ENCODE assay signal across 24 cellular contexts in the genomic region with DNA sequence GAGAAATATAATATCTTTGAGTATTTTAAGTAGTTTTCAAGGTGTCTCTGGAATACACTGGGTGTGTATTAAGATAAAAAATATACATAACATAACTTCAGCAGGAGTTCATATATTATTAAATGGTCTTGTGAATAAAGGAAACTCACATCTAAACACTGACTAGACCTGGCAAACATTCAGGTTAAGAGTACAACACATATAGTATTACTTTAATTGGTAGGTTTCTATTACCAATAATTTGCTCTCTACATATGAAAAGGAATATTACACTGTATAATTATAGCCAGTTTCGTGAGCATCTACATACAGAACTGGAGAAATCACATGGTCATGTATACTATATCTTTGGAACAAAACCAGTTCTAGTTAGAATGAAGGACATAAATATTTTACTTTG. TPM values are rescaled to one million over a fixed set of nuclear protein-coding genes. Genes with fewer than 3 reads are reported as not detected.
"Had no signal": no experiment of that assay in that cellular context is flagged by ENCODE, and none has a peak within 500 bp of the region (broad histone marks: within the 10 kb centered on the region; RNA-seq: fewer than 3 reads in every experiment).

No MANE protein-coding gene starts in this region.

- H3K9me3 ChIP-seq: SK-N-SH had no signal

- ATAC-seq: Panc1, PC-3, T-cell had no signal

- H3K27ac Mint-ChIP-seq: T-cell; T-helper 1 cell treated with Interleukin-12 subunit alpha and Interleukin-12 subunit beta and Interleukin-4 antibody, amounts not matched to agents 30 μg/mL and 1 μg/mL, for 36 hours had no signal

- H3K9me3 Mint-ChIP-seq: T-cell; T-helper 1 cell treated with Interleukin-12 subunit alpha and Interleukin-12 subunit beta and Interleukin-4 antibody, amounts not matched to agents 30 μg/mL and 1 μg/mL, for 36 hours had no signal

- H3K27ac ChIP-seq: RWPE1 had no signal

- H3K27me3 Mint-ChIP-seq: T-cell had no signal

- DNase-seq: KBM-7; MM.1S; NCI-H1092 treated with DMSO at 0.1 percent for 48 hours; NCI-H1436; NCI-H187; NCI-H2029; NCI-H2081 treated with DMSO at 0.1 percent for 48 hours; NCI-H2171 treated with DMSO at 0.1 percent for 48 hours; NCI-H345; NCI-H446 treated with DMSO at 0.1 percent for 48 hours; NCI-H510A treated with DMSO at 0.1 percent for 48 hours; NCI-H526 treated with DMSO at 0.1 percent for 48 hours; NK-92 treated with Interleukin-12 subunit alpha and Interleukin-12 subunit beta, amount 100 ng/mL, for 24 hours; PC-3; SHP77; SK-N-SH; SW 1271; T-cell had no signal

- H3K4me3 Mint-ChIP-seq: T-cell; T-helper 1 cell treated with Interleukin-12 subunit alpha and Interleukin-12 subunit beta and Interleukin-4 antibody, amounts not matched to agents 30 μg/mL and 1 μg/mL, for 36 hours had no signal

RNA-seq across cellular contexts. Expression of gene CD40, which starts 37.0 kb away (rescaled TPM):
- total RNA-seq: HT-29, M059J, SK-MEL-5 had no signal
- polyA plus RNA-seq: SK-N-SH had no signal

RNA-seq across cellular contexts. Expression of gene SLC12A5, which starts 52.1 kb away (rescaled TPM):
- total RNA-seq: HT-29 had no signal
